23 cellular contexts compared by ENCODE assay signal in genomic region chr5:80763211-80763610, GRCh38.
DNase-seq lines count a peak whose midpoint lies in the region; ATAC-seq and TF ChIP-seq lines count a peak whose summit lies in the region.
"Had no signal": no experiment of that assay in that cellular context is flagged by ENCODE, and none has a peak within 500 bp of the region (broad histone marks: within the 10 kb centered on the region; RNA-seq: fewer than 3 reads in every experiment).

No MANE protein-coding gene starts in this region.

- no peaks in the 10 kb centered on the region for H3K9me3 ChIP-seq in CD4-positive, alpha-beta T cell (ENCODE audit: control insufficient read depth, low read length)

- POLR2A ChIA-PET in CD4-positive, alpha-beta T cell (lab: Charles Lee) = interaction anchor here (0.6 kb wide), 1 partner anchor 63 kb away, joined by 3 read pairs; no protein-coding TSS in a partner anchor

- CTCF ChIA-PET in CD4-positive, alpha-beta T cell (lab: Charles Lee) = no interaction called here

- intact Hi-C loops in activated T-helper 2 cell treated with anti-CD3 and anti-CD28 coated beads, Interferon-gamma antibody, Interleukin-2, Interleukin-4, amounts not matched to agents 10 μg/mL and 5 μg/mL and 100 μg/mL, durations not matched to agents 14 hours and 24 hours and 36 hours (cut with micrococcal nuclease) = no loop called here
- intact Hi-C loops in CD4-positive, alpha-beta T cell (cut with DNase I, micrococcal nuclease) = no loop called here

- peak; percentile 12 for DNase-seq in NCI-H2171 treated with DMSO at 0.1 percent for 48 hours (lab: John Stamatoyannopoulos, UW)
- no peak for DNase-seq in NCI-H2171 (lab: John Stamatoyannopoulos, UW)
- no peak for DNase-seq in activated T-helper 2 cell treated with anti-CD3 and anti-CD28 coated beads, Interferon-gamma antibody, Interleukin-2, Interleukin-4, amounts not matched to agents 10 μg/mL and 5 μg/mL and 100 μg/mL, durations not matched to agents 14 hours and 24 hours and 36 hours (ENCODE audit: low spot score)
- DNase-seq in fibroblast of gingiva (ENCODE audit: low read depth) = peak; percentile 48
- DNase-seq in renal cortical epithelial cell (ENCODE audit: low read depth) = peak; percentile 74
- DNase-seq in CD4-positive, alpha-beta T cell = no peak
- DNase-seq in DMS79 (lab: John Stamatoyannopoulos, UW) = no peak
- DNase-seq: activated CD4-positive, alpha-beta T cell treated with anti-CD3 and anti-CD28 coated beads, Interleukin-2, amount 10 ng/mL, durations not matched to agents 24 days and 14 days; activated naive CD4-positive, alpha-beta T cell treated with anti-CD3 and anti-CD28 coated beads for 36 hours; activated T-cell treated with anti-CD3 and anti-CD28 coated beads, Interleukin-2, amount 50 U/mL, for 4 hours; central memory CD4-positive, alpha-beta T cell; dermis blood vessel endothelial cell; DMS79 treated with DMSO at 0.1 percent for 48 hours; foreskin melanocyte; H7; naive thymus-derived CD8-positive, alpha-beta T cell; stimulated activated CD4-positive, alpha-beta T cell treated with anti-CD3 and anti-CD28 coated beads, Interleukin-2, amount 100 ng/mL, for 48 hours had no signal

- no peaks in the 10 kb centered on the region for H3K27me3 ChIP-seq in CD4-positive, alpha-beta T cell (ENCODE audit: control insufficient read depth, insufficient read depth, low read length)

- no peak for TF ChIP-seq CTCF in CD4-positive, alpha-beta T cell (IDR thresholded peaks at IDR 0.05)

- peak overlapping the region; percentile 45 for H3K27ac Mint-ChIP-seq in activated T-helper 2 cell treated with anti-CD3 and anti-CD28 coated beads, Interferon-gamma antibody, Interleukin-2, Interleukin-4, amounts not matched to agents 10 μg/mL and 5 μg/mL and 100 μg/mL, durations not matched to agents 14 hours and 24 hours and 36 hours
- no peak overlapping the region for H3K27ac Mint-ChIP-seq in CD4-positive, alpha-beta T cell
- H3K27ac Mint-ChIP-seq: activated naive CD4-positive, alpha-beta T cell treated with anti-CD3 and anti-CD28 coated beads for 36 hours; B cell; mesothelial cell of epicardium; naive thymus-derived CD8-positive, alpha-beta T cell; stimulated activated memory B cell treated with anti-CD40 and anti-IgM and Interleukin-4, amounts not matched to agents 10 μg/mL and 1 μg/mL and 100 μg/mL, for 72 hours had no signal

- ATAC-seq in HG03521 (IDR thresholded peaks at IDR 0.05; ENCODE audit: unreplicated experiment) = no peak
- ATAC-seq in CD4-positive, alpha-beta T cell (ENCODE audit: poor library complexity) = no peak
- ATAC-seq: activated T-cell treated with anti-CD3 and anti-CD28 coated beads, Interleukin-2, amount 50 U/mL, for 4 hours; left lobe of liver; naive thymus-derived CD8-positive, alpha-beta T cell; SK-N-SH treated with all-trans-retinoic acid at 6 μM for 48 hours; stimulated activated memory B cell treated with anti-CD40 and anti-IgM and Interleukin-4, amounts not matched to agents 10 μg/mL and 1 μg/mL and 100 μg/mL, for 72 hours had no signal

- H3K36me3 Mint-ChIP-seq in activated T-helper 2 cell treated with anti-CD3 and anti-CD28 coated beads, Interferon-gamma antibody, Interleukin-2, Interleukin-4, amounts not matched to agents 10 μg/mL and 5 μg/mL and 100 μg/mL, durations not matched to agents 14 hours and 24 hours and 36 hours (ENCODE audit: low read depth) = peaks cover 43% of the 10 kb centered on the region
- peaks cover 62% of the 10 kb centered on the region for H3K36me3 Mint-ChIP-seq in CD4-positive, alpha-beta T cell (ENCODE audit: low read depth)

- H3K27ac ChIP-seq in CD4-positive, alpha-beta T cell (ENCODE audit: low read depth, low read length) = no peak overlapping the region

- H3K9me3 Mint-ChIP-seq in activated T-helper 2 cell treated with anti-CD3 and anti-CD28 coated beads, Interferon-gamma antibody, Interleukin-2, Interleukin-4, amounts not matched to agents 10 μg/mL and 5 μg/mL and 100 μg/mL, durations not matched to agents 14 hours and 24 hours and 36 hours = peaks cover under 1% of the 10 kb centered on the region
- no peaks in the 10 kb centered on the region for H3K9me3 Mint-ChIP-seq in CD4-positive, alpha-beta T cell
- H3K9me3 Mint-ChIP-seq: activated naive CD4-positive, alpha-beta T cell treated with anti-CD3 and anti-CD28 coated beads for 36 hours; activated T-cell treated with anti-CD3 and anti-CD28 coated beads, Interleukin-2, amount 50 U/mL, for 4 hours; stimulated activated memory B cell treated with anti-CD40 and anti-IgM and Interleukin-4, amounts not matched to agents 10 μg/mL and 1 μg/mL and 100 μg/mL, for 72 hours had no signal

- no peak overlapping the region for H3K4me3 Mint-ChIP-seq in activated T-helper 2 cell treated with anti-CD3 and anti-CD28 coated beads, Interferon-gamma antibody, Interleukin-2, Interleukin-4, amounts not matched to agents 10 μg/mL and 5 μg/mL and 100 μg/mL, durations not matched to agents 14 hours and 24 hours and 36 hours (ENCODE audit: low read depth)
- H3K4me3 Mint-ChIP-seq in CD4-positive, alpha-beta T cell = no peak overlapping the region
- H3K4me3 Mint-ChIP-seq: activated CD4-positive, alpha-beta T cell treated with anti-CD3 and anti-CD28 coated beads, Interleukin-2, amount 10 ng/mL, durations not matched to agents 24 days and 14 days; activated naive CD4-positive, alpha-beta T cell treated with anti-CD3 and anti-CD28 coated beads for 36 hours; activated T-cell treated with anti-CD3 and anti-CD28 coated beads, Interleukin-2, amount 50 U/mL, for 4 hours; B cell; mesothelial cell of epicardium; naive thymus-derived CD8-positive, alpha-beta T cell; stimulated activated memory B cell treated with anti-CD40 and anti-IgM and Interleukin-4, amounts not matched to agents 10 μg/mL and 1 μg/mL and 100 μg/mL, for 72 hours had no signal

- H3K4me1 Mint-ChIP-seq in activated T-helper 2 cell treated with anti-CD3 and anti-CD28 coated beads, Interferon-gamma antibody, Interleukin-2, Interleukin-4, amounts not matched to agents 10 μg/mL and 5 μg/mL and 100 μg/mL, durations not matched to agents 14 hours and 24 hours and 36 hours (ENCODE audit: low read depth) = peaks cover 33% of the 10 kb centered on the region
- peaks cover 22% of the 10 kb centered on the region for H3K4me1 Mint-ChIP-seq in CD4-positive, alpha-beta T cell (ENCODE audit: low read depth)
- H3K4me1 Mint-ChIP-seq: mesothelial cell of epicardium had no signal

- no peaks in the 10 kb centered on the region for H3K27me3 Mint-ChIP-seq in activated T-helper 2 cell treated with anti-CD3 and anti-CD28 coated beads, Interferon-gamma antibody, Interleukin-2, Interleukin-4, amounts not matched to agents 10 μg/mL and 5 μg/mL and 100 μg/mL, durations not matched to agents 14 hours and 24 hours and 36 hours (ENCODE audit: low read depth)
- H3K27me3 Mint-ChIP-seq in CD4-positive, alpha-beta T cell = no peaks in the 10 kb centered on the region
- H3K27me3 Mint-ChIP-seq: activated CD4-positive, alpha-beta T cell treated with anti-CD3 and anti-CD28 coated beads, Interleukin-2, amount 10 ng/mL, durations not matched to agents 24 days and 14 days; B cell; naive thymus-derived CD8-positive, alpha-beta T cell; stimulated activated memory B cell treated with anti-CD40 and anti-IgM and Interleukin-4, amounts not matched to agents 10 μg/mL and 1 μg/mL and 100 μg/mL, for 72 hours had no signal

Comparison
In these comparisons a context has a peak if more than half of its experiments do, and no peak if none do; other contexts are left out.
1. DNase-seq: peak in NCI-H2171 treated with DMSO at 0.1 percent for 48 hours (single experiment), fibroblast of gingiva (single experiment) and renal cortical epithelial cell (single experiment); none in NCI-H2171 (single experiment), activated T-helper 2 cell treated with anti-CD3 and anti-CD28 coated beads, Interferon-gamma antibody, Interleukin-2, Interleukin-4, amounts not matched to agents 10 μg/mL and 5 μg/mL and 100 μg/mL, durations not matched to agents 14 hours and 24 hours and 36 hours (single experiment), CD4-positive, alpha-beta T cell (0 of 10) and DMS79 (single experiment).